In genomic region chr12:96399081-96399918, GRCh38 we compare ENCODE assay signal across 8 cellular contexts. TPM values are rescaled to one million over a fixed set of nuclear protein-coding genes. Genes with fewer than 3 reads are reported as not detected.
DNase-seq lines count a peak whose midpoint lies in the region; ATAC-seq and TF ChIP-seq lines count a peak whose summit lies in the region.

No MANE protein-coding gene starts in this region.

- DNase-seq in CD8-positive, alpha-beta T cell: peak; percentile 48 to 81 (median 73)
- DNase-seq in RWPE2 (ENCODE audit: low spot score) (peak; percentile 55), germinal center (ENCODE audit: low spot score) (peak; percentile 74), omental fat pad (ENCODE audit: low spot score) (peak; percentile 48), thyroid gland (peak; percentile 74)
- peak; percentile 68 for DNase-seq in activated naive CD4-positive, alpha-beta T cell treated with anti-CD3 and anti-CD28 coated beads for 36 hours

- no peaks in the 10 kb centered on the region for H3K27me3 Mint-ChIP-seq in CD8-positive, alpha-beta T cell (ENCODE audit: low read depth)
- H3K27me3 Mint-ChIP-seq in activated naive CD4-positive, alpha-beta T cell treated with anti-CD3 and anti-CD28 coated beads for 36 hours (ENCODE audit: low read depth): no peaks in the 10 kb centered on the region

- H3K36me3 ChIP-seq in CD8-positive, alpha-beta T cell (ENCODE audit: insufficient read depth, low read length): no peaks in the 10 kb centered on the region
- peaks cover 9% of the 10 kb centered on the region for H3K36me3 ChIP-seq in RWPE2 (ENCODE audit: low read depth)
- no peaks in the 10 kb centered on the region for H3K36me3 ChIP-seq in thyroid gland

- CTCF ChIA-PET in CD8-positive, alpha-beta T cell (lab: Charles Lee): interaction anchor here (0.8 to 8.2 kb wide), 28 partner anchors 10 to 338 kb away, joined by 3 to 74 read pairs (median 6); partner anchors contain the start of gene CFAP54
- CTCF ChIA-PET in activated naive CD4-positive, alpha-beta T cell treated with anti-CD3 and anti-CD28 coated beads for 36 hours (lab: Charles Lee): interaction anchor here (0.5 to 5.0 kb wide), 25 partner anchors 9 to 510 kb away, joined by 3 to 33 read pairs (median 4); partner anchors contain the start of gene CFAP54

- TF ChIP-seq CTCF in CD8-positive, alpha-beta T cell (IDR thresholded peaks at IDR 0.05): peak; percentile 11
- TF ChIP-seq CTCF in RWPE2 (IDR thresholded peaks at IDR 0.05; ENCODE audit: poor library complexity, severe bottlenecking) (no peak), omental fat pad (IDR thresholded peaks at IDR 0.05) (no peak), thyroid gland (IDR thresholded peaks at IDR 0.05) (peak in 2 of 6 experiments; percentile 31 to 33)

- peak overlapping the region; percentile 64 for H3K4me3 ChIP-seq in CD8-positive, alpha-beta T cell (ENCODE audit: low read depth, low read length)
- H3K4me3 ChIP-seq in RWPE2 (ENCODE audit: severe bottlenecking) (peak overlapping the region; percentile 92), thyroid gland (replicated peaks in 1 of 3) (peak overlapping the region; percentile 41 to 89 (median 81))

- peaks cover 12% of the 10 kb centered on the region for H3K36me3 Mint-ChIP-seq in CD8-positive, alpha-beta T cell
- no peaks in the 10 kb centered on the region for H3K36me3 Mint-ChIP-seq in activated naive CD4-positive, alpha-beta T cell treated with anti-CD3 and anti-CD28 coated beads for 36 hours (ENCODE audit: low read depth)

- H3K4me3 Mint-ChIP-seq in CD8-positive, alpha-beta T cell: peak overlapping the region; percentile 93
- peak overlapping the region; percentile 81 for H3K4me3 Mint-ChIP-seq in activated naive CD4-positive, alpha-beta T cell treated with anti-CD3 and anti-CD28 coated beads for 36 hours

- POLR2A ChIA-PET in CD8-positive, alpha-beta T cell (lab: Charles Lee): interaction anchor here (0.6 to 3.9 kb wide), 40 partner anchors 8 to 363 kb away, joined by 3 to 23 read pairs (median 4); partner anchors contain the start of genes CFAP54 and LTA4H

- WGBS in thyroid gland, 2 donors: 1 to 2% methylated on average over 44 to 48 of the region's 71 CpGs

- H3K9me3 Mint-ChIP-seq in CD8-positive, alpha-beta T cell: no peaks in the 10 kb centered on the region
- H3K9me3 Mint-ChIP-seq in activated naive CD4-positive, alpha-beta T cell treated with anti-CD3 and anti-CD28 coated beads for 36 hours: no peaks in the 10 kb centered on the region

- peak in 1 of 2 donors; percentile 62 for TF ChIP-seq POLR2A in thyroid gland (IDR thresholded peaks at IDR 0.05)

- peaks cover 49% of the 10 kb centered on the region for H3K4me1 Mint-ChIP-seq in CD8-positive, alpha-beta T cell (ENCODE audit: low read depth)
- H3K4me1 Mint-ChIP-seq in activated naive CD4-positive, alpha-beta T cell treated with anti-CD3 and anti-CD28 coated beads for 36 hours (ENCODE audit: low read depth): peaks cover 38% of the 10 kb centered on the region

- no peaks in the 10 kb centered on the region for H3K27me3 ChIP-seq in CD8-positive, alpha-beta T cell (ENCODE audit: insufficient read depth, low read length)
- H3K27me3 ChIP-seq in RWPE2 (ENCODE audit: insufficient read depth, poor library complexity, severe bottlenecking) (no peaks in the 10 kb centered on the region), thyroid gland (no peaks in the 10 kb centered on the region)

- H3K4me1 ChIP-seq in CD8-positive, alpha-beta T cell (ENCODE audit: insufficient read depth, low read length): peaks cover 33% of the 10 kb centered on the region
- H3K4me1 ChIP-seq in RWPE2 (ENCODE audit: insufficient read depth, poor library complexity, severe bottlenecking) (peaks cover 24% of the 10 kb centered on the region), thyroid gland (peaks cover 8 to 15% of the 10 kb centered on the region in 2 donors)

- H3K9me3 ChIP-seq in CD8-positive, alpha-beta T cell (ENCODE audit: low read length): no peaks in the 10 kb centered on the region
- H3K9me3 ChIP-seq in RWPE2 (ENCODE audit: severe bottlenecking): no peaks in the 10 kb centered on the region
- no peaks in the 10 kb centered on the region for H3K9me3 ChIP-seq in thyroid gland

- peak; percentile 40 for ATAC-seq in CD8-positive, alpha-beta T cell
- ATAC-seq in GM19324 (IDR thresholded peaks at IDR 0.05; ENCODE audit: low FRiP score, unreplicated experiment) (peak; percentile 39), HG03469 (IDR thresholded peaks at IDR 0.05; ENCODE audit: unreplicated experiment) (peak; percentile 21), RWPE2 (ENCODE audit: low read depth) (peak; percentile 52), omental fat pad (ENCODE audit: low FRiP score) (peak; percentile 60)

- H3K27ac ChIP-seq in CD8-positive, alpha-beta T cell (ENCODE audit: low read depth, low read length): peak overlapping the region; percentile 85
- peak overlapping the region; percentile 94 for H3K27ac ChIP-seq in RWPE2 (ENCODE audit: poor library complexity, severe bottlenecking)
- peak overlapping the region; percentile 97 to 98 (median 98) for H3K27ac ChIP-seq in thyroid gland

- H3K27ac Mint-ChIP-seq in CD8-positive, alpha-beta T cell: peak overlapping the region; percentile 97
- peak overlapping the region; percentile 91 for H3K27ac Mint-ChIP-seq in activated naive CD4-positive, alpha-beta T cell treated with anti-CD3 and anti-CD28 coated beads for 36 hours

- intact Hi-C loops in CD8-positive, alpha-beta T cell (cut with DNase I, micrococcal nuclease): loop anchor here (1.0 to 10.0 kb wide), 11 partner anchors 20 to 456 kb away; partner anchors contain the start of genes AMDHD1 (in 1 of the 2) and CCDC38 (in 1 of the 2)
- intact Hi-C loops in activated naive CD4-positive, alpha-beta T cell treated with anti-CD3 and anti-CD28 coated beads for 36 hours (cut with micrococcal nuclease): loop anchor here (1.0 to 2.0 kb wide), 6 partner anchors 21 to 222 kb away; no protein-coding TSS in a partner anchor
- intact Hi-C loops in thyroid gland (cut with DNase I): no loop called here

RNA-seq across cellular contexts. Expression of gene CDK17, which starts 0.9 kb away (rescaled TPM):
- total RNA-seq in CD8-positive, alpha-beta T cell: 100 to 1,000 TPM; 150 to 160 TPM
- 10 to 100 TPM; 41.4 to 45.8 TPM for total RNA-seq in activated naive CD4-positive, alpha-beta T cell treated with anti-CD3 and anti-CD28 coated beads for 36 hours
- 100 to 1,000 TPM in 2 of 4 donors, 10 to 100 TPM in 2; 35.8 to 107 (median 100) TPM for total RNA-seq in omental fat pad
- 10 to 100 TPM; 32.4 to 64.7 (median 49.0) TPM for total RNA-seq in thyroid gland

Comparison
In these comparisons a context has a peak if more than half of its experiments do, and no peak if none do; other contexts are left out.
1. Peak in every context shown above with its lines: DNase-seq, ATAC-seq, H3K4me3 ChIP-seq and H3K27ac ChIP-seq.